Comparison of ENCODE assay signal across 21 cellular contexts in the genomic region with DNA sequence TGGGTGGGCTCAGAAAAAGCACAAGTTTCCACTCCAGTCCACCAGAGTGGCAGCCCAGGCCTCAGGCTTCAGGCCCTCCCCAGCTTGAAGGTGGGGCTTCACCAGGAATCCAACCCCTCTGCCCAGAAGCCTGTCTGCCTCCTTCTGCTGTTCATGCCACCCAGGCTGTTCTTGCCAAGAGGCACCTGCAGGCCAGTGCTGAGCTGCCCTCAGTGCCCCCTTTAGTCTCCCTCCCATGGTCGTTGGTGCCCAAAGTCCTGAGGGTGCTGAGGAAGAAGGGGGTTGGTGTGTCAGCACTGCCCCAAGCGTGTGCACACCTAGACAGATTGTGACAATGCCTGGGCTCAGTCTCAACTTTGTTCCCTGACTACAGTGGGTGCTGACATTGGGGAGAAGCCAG.
A peak's percentile ranks its signal among the peaks of the same experiment; 100 is the strongest.
DNase-seq lines count a peak whose midpoint lies in the region; ATAC-seq, FAIRE-seq and TF ChIP-seq lines count a peak whose summit lies in the region.
"Had no signal": no experiment of that assay in that cellular context is flagged by ENCODE, and none has a peak within 500 bp of the region (broad histone marks: within the 10 kb centered on the region; RNA-seq: fewer than 3 reads in every experiment).

No MANE protein-coding gene starts in this region.

- H2BK5ac ChIP-seq in H9 (ENCODE audit: insufficient read length, low read length), result no peak overlapping the region

- no peaks in the 10 kb centered on the region for H3K27me3 Mint-ChIP-seq in H9 (ENCODE audit: low read depth)
- H3K27me3 Mint-ChIP-seq: CD4-positive, CD25-positive, alpha-beta regulatory T cell; CD8-positive, alpha-beta memory T cell had no signal

- H3K23me2 ChIP-seq in H9 (ENCODE audit: insufficient read length, low read depth, low read length, poor library complexity, severe bottlenecking), result no peaks in the 10 kb centered on the region

- no peak overlapping the region for H2BK12ac ChIP-seq in H9 (ENCODE audit: insufficient read length, low read depth, low read length)

- no peaks in the 10 kb centered on the region for H3K79me2 ChIP-seq in H9 (ENCODE audit: insufficient read depth, low read length)

- no peak overlapping the region for H2AK5ac ChIP-seq in H9 (ENCODE audit: insufficient read length, low read length)

- H3K79me1 ChIP-seq in H9 (ENCODE audit: insufficient read depth, low read depth, low read length, poor library complexity, severe bottlenecking), result no peaks in the 10 kb centered on the region

- H3K56ac ChIP-seq in H9 (ENCODE audit: insufficient read length, low read depth, low read length), result no peak overlapping the region

- FAIRE-seq in kidney (lab: Jason Lieb, UNC), result no peak
- FAIRE-seq: GM12892, GM18507, H54 had no signal

- no peak overlapping the region for H2AFZ ChIP-seq in H9 (ENCODE audit: low read length)
- H2AFZ ChIP-seq: GM23338 had no signal

- no peak for TF ChIP-seq CTCF in H9 (conservative IDR thresholded peaks at IDR 0.05)
- no peak for TF ChIP-seq CTCF in kidney (IDR thresholded peaks at IDR 0.05; ENCODE audit: borderline replicate concordance, extremely low read depth, insufficient read depth)
- no peak for TF ChIP-seq CTCF in omental fat pad (IDR thresholded peaks at IDR 0.05)
- no peak for TF ChIP-seq CTCF in upper lobe of right lung (IDR thresholded peaks at IDR 0.05)

- peak; percentile 44 for ATAC-seq in omental fat pad (ENCODE audit: low FRiP score)
- ATAC-seq in upper lobe of right lung, result peak; percentile 30
- no peak for ATAC-seq in HG02588 (IDR thresholded peaks at IDR 0.05; ENCODE audit: unreplicated experiment)
- no peak for ATAC-seq in HG03280 (IDR thresholded peaks at IDR 0.05; ENCODE audit: unreplicated experiment)
- ATAC-seq: GM23338, HCT116 had no signal

- peak overlapping the region; percentile 10; the same call in 1 of the 2 replicates for H3K14ac ChIP-seq in H9 (ENCODE audit: insufficient read depth, low read length)

- no peak overlapping the region for H3K18ac ChIP-seq in H9 (ENCODE audit: insufficient read length, low read depth, low read length)

- H3K4me3 Mint-ChIP-seq in H9, result no peak overlapping the region
- H3K4me3 Mint-ChIP-seq: CD4-positive, CD25-positive, alpha-beta regulatory T cell; CD8-positive, alpha-beta memory T cell; GM23338; HFFc6 had no signal

- no peak overlapping the region for H2BK15ac ChIP-seq in H9 (ENCODE audit: low read depth, low read length)

- DNase-seq in H9, result no peak
- DNase-seq in kidney, result peak; percentile 21
- no peak for DNase-seq in omental fat pad (ENCODE audit: low spot score)
- no peak for DNase-seq in upper lobe of right lung
- no peak for DNase-seq in cerebellar cortex (ENCODE audit: low spot score)
- DNase-seq: BE2C; C1 segment of cervical spinal cord; CD4-positive, CD25-positive, alpha-beta regulatory T cell; CD8-positive, alpha-beta memory T cell; COR-L47; DMS 273 treated with DMSO at 0.1 percent for 48 hours; DMS53; GDM1; HFFc6 had no signal

- H4K5ac ChIP-seq in H9 (ENCODE audit: insufficient read length, low read depth, low read length), result no peak overlapping the region

- H3K36me3 ChIP-seq in kidney (ENCODE audit: control insufficient read depth in 1 of 2, insufficient read depth in 2 of 2, low read length in 2 of 2), result no peaks in the 10 kb centered on the region
- H3K36me3 ChIP-seq in upper lobe of right lung, result no peaks in the 10 kb centered on the region
- H3K36me3 ChIP-seq: BE2C had no signal

- no peak overlapping the region for H3K23ac ChIP-seq in H9 (ENCODE audit: insufficient read length, low read depth, low read length)

- H2BK20ac ChIP-seq in H9 (ENCODE audit: low read depth, low read length, poor library complexity, severe bottlenecking), result no peak overlapping the region

- WGBS in H9 (ENCODE audit: extremely low coverage, insufficient read length, low lambda C conversion rate), result no CpG with 5 or more reads among the region's 2 CpGs

- H3K27me3 ChIP-seq in H9 (ENCODE audit: insufficient read depth, low read length) (no peaks in the 10 kb centered on the region), upper lobe of right lung (no peaks in the 10 kb centered on the region)
- H3K27me3 ChIP-seq: BE2C had no signal

- H3K9me3 ChIP-seq in H9 (ENCODE audit: control insufficient read depth, low read depth, low read length) (no peaks in the 10 kb centered on the region), kidney (ENCODE audit: control insufficient read depth in 1 of 2, low read length in 2 of 2) (no peaks in the 10 kb centered on the region), upper lobe of right lung (no peaks in the 10 kb centered on the region)
- H3K9me3 ChIP-seq: BE2C had no signal

- H3K4ac ChIP-seq in H9 (ENCODE audit: low read depth, low read length), result no peak overlapping the region

- no peaks in the 10 kb centered on the region for H4K20me1 ChIP-seq in H9 (ENCODE audit: control insufficient read depth, insufficient read depth, insufficient read length)

- no peak overlapping the region for H3K4me3 ChIP-seq in kidney (ENCODE audit: low read length in 2 of 2)
- no peak overlapping the region for H3K4me3 ChIP-seq in upper lobe of right lung
- H3K4me3 ChIP-seq: GM23338 had no signal

- no peak overlapping the region for H3K27ac Mint-ChIP-seq in H9
- H3K27ac Mint-ChIP-seq: CD4-positive, CD25-positive, alpha-beta regulatory T cell; CD8-positive, alpha-beta memory T cell; GM23338; HFFc6 had no signal

- intact Hi-C loops in kidney (cut with DNase I) (no loop called here), upper lobe of right lung (cut with DNase I) (no loop called here)

- H4K8ac ChIP-seq in H9 (replicated peaks; ENCODE audit: insufficient read length, low read depth, low read length), result no peak overlapping the region

- H3K9me3 Mint-ChIP-seq in H9, result no peaks in the 10 kb centered on the region
- H3K9me3 Mint-ChIP-seq: GM23338 had no signal

- H3K4me1 Mint-ChIP-seq in H9, result no peaks in the 10 kb centered on the region
- H3K4me1 Mint-ChIP-seq: CD4-positive, CD25-positive, alpha-beta regulatory T cell; CD8-positive, alpha-beta memory T cell; GM23338 had no signal

- no peak overlapping the region for H3T11ph ChIP-seq in H9 (ENCODE audit: low read length)

- no peak overlapping the region for H4K91ac ChIP-seq in H9 (ENCODE audit: insufficient read length, low read depth, low read length)

- H3K4me2 ChIP-seq in H9 (ENCODE audit: insufficient read depth, insufficient read length, low read length), result no peak overlapping the region
- H3K4me2 ChIP-seq: GM23338 had no signal

- H3K4me1 ChIP-seq in H9 (ENCODE audit: insufficient read depth, low read length), result no peaks in the 10 kb centered on the region
- H3K4me1 ChIP-seq in kidney (ENCODE audit: control insufficient read depth in 1 of 2, insufficient read depth in 1 of 2, low read depth in 1 of 2, low read length in 2 of 2), result no peaks in the 10 kb centered on the region
- H3K4me1 ChIP-seq in upper lobe of right lung, result no peaks in the 10 kb centered on the region
- H3K4me1 ChIP-seq: BE2C had no signal

- H2BK120ac ChIP-seq in H9 (ENCODE audit: low read depth, low read length, poor library complexity, severe bottlenecking), result no peak overlapping the region

- no peak overlapping the region for H3K9ac ChIP-seq in H9 (ENCODE audit: extremely low read depth, insufficient read length, low read length)
- no peak overlapping the region for H3K9ac ChIP-seq in kidney (ENCODE audit: low read length in 2 of 2)

- H3K27ac ChIP-seq in H9 (ENCODE audit: insufficient read length, low read depth, low read length) (no peak overlapping the region), kidney (ENCODE audit: low read depth in 2 of 2, low read length in 2 of 2) (no peak overlapping the region), upper lobe of right lung (no peak overlapping the region)

- H3K36me3 Mint-ChIP-seq in H9 (ENCODE audit: insufficient read depth in 1 of 3, low read depth in 3 of 3), result no peaks in the 10 kb centered on the region
- H3K36me3 Mint-ChIP-seq: CD4-positive, CD25-positive, alpha-beta regulatory T cell; CD8-positive, alpha-beta memory T cell had no signal

Comparison
In these comparisons a context has a peak if more than half of its experiments do, and no peak if none do; other contexts are left out.
1. ATAC-seq: peak in omental fat pad (single experiment) and upper lobe of right lung (single experiment); none in HG02588 (single experiment) and HG03280 (single experiment).